In genomic region chr5:524442-525163, GRCh38 we compare ENCODE assay signal across 1 cellular context.
TF ChIP-seq lines count a peak whose summit lies in the region.

Gene SLC9A3 (minus strand): TSS chr5:524449.

TF ChIP-seq in neural cell, 6 proteins besides CTCF, POLR2A, EP300 and RAD21:
- no peak for TF ChIP-seq REST (IDR thresholded peaks at IDR 0.05; ENCODE audit: borderline replicate concordance)
- TF ChIP-seq MXI1 (conservative IDR thresholded peaks at IDR 0.05; ENCODE audit: poor library complexity, severe bottlenecking): no peak
TF ChIP-seq in neural cell: peak in this region for 0.
